In genomic region chr15:64430000-64430735, GRCh38 we compare ENCODE assay signal across 9 cellular contexts. TPM values are rescaled to one million over a fixed set of nuclear protein-coding genes. Genes with fewer than 3 reads are reported as not detected.
DNase-seq lines count a peak whose midpoint lies in the region; ATAC-seq and TF ChIP-seq lines count a peak whose summit lies in the region.
"Had no signal": no experiment of that assay in that cellular context is flagged by ENCODE, and none has a peak within 500 bp of the region (broad histone marks: within the 10 kb centered on the region; RNA-seq: fewer than 3 reads in every experiment).

No MANE protein-coding gene starts in this region.

- H3K27me3 ChIP-seq in mammary epithelial cell (ENCODE audit: insufficient read depth, low read length): no peaks in the 10 kb centered on the region

- H3K4me2 ChIP-seq in mammary epithelial cell (ENCODE audit: insufficient read depth, low read depth, low read length): peak overlapping the region; percentile 13

- H3K4me1 Mint-ChIP-seq in memory B cell: peaks cover 5% of the 10 kb centered on the region

- H3K36me3 ChIP-seq in mammary epithelial cell (ENCODE audit: insufficient read depth, low read length): peaks cover 5% of the 10 kb centered on the region

- H3K36me3 Mint-ChIP-seq in memory B cell: peaks cover 17% of the 10 kb centered on the region

- H3K4me3 ChIP-seq in mammary epithelial cell (replicated peaks in 1 of 3; ENCODE audit: insufficient read depth in 1 of 3, low read depth in 2 of 3, low read length in 3 of 3): no peak overlapping the region
- H3K4me3 ChIP-seq: psoas muscle had no signal

- BruUV-seq in mammary epithelial cell (replicated peaks; lab: Mats Ljungman, UMichigan): no TSS peak

- intact Hi-C loops in mammary epithelial cell (cut with micrococcal nuclease): loop anchor here (5.0 kb wide), 1 partner anchor 92 kb away; no protein-coding TSS in a partner anchor

- no peaks in the 10 kb centered on the region for H3K9me3 ChIP-seq in mammary epithelial cell (replicated peaks; ENCODE audit: insufficient read depth, low read length)
- H3K9me3 ChIP-seq: psoas muscle had no signal

- H3K4me3 Mint-ChIP-seq in memory B cell: no peak overlapping the region

- H3K79me2 ChIP-seq in mammary epithelial cell (ENCODE audit: insufficient read depth, low read length): no peaks in the 10 kb centered on the region

- H4K20me1 ChIP-seq in mammary epithelial cell (ENCODE audit: insufficient read depth, low read length): no peaks in the 10 kb centered on the region

- no peaks in the 10 kb centered on the region for H3K9me3 Mint-ChIP-seq in memory B cell

- TF ChIP-seq CTCF in mammary epithelial cell (conservative IDR thresholded peaks at IDR 0.05 in 1 of 2, IDR thresholded peaks at IDR 0.05 in 1 of 2; ENCODE audit: extremely low read depth in 1 of 2, insufficient read depth in 1 of 2, low read depth in 1 of 2, low read length in 2 of 2): no peak

- H3K27me3 Mint-ChIP-seq in memory B cell: no peaks in the 10 kb centered on the region

- in situ Hi-C loops in mammary epithelial cell (cut with MboI; ENCODE audit: low sequenced_read_pairs in 2 of 2): no loop called here

- CTCF ChIA-PET in mammary epithelial cell (lab: Charles Lee; ENCODE audit: low non-redundant PET): no interaction called here

- no peak overlapping the region for H3K9ac ChIP-seq in mammary epithelial cell (ENCODE audit: insufficient read depth, low read length)

- peak overlapping the region; percentile 47 for H3K27ac Mint-ChIP-seq in memory B cell

- dilution Hi-C loops in mammary epithelial cell (cut with HindIII; ENCODE audit: low sequenced_read_pairs): loop anchor here (5.0 kb wide), 2 partner anchors 72 to 247 kb away; no protein-coding TSS in a partner anchor

- DNase-seq in DMS79 treated with DMSO at 0.1 percent for 48 hours (lab: John Stamatoyannopoulos, UW): peak; percentile 49
- peak; percentile 80 for DNase-seq in KG1 (lab: John Stamatoyannopoulos, UW)
- DNase-seq in SKM-1 treated with dmso at 0.1 percent for 144 hours (lab: John Stamatoyannopoulos, UW; ENCODE audit: unreplicated experiment): peak; percentile 59
- DNase-seq in mammary epithelial cell: peak; percentile 80
- DNase-seq in memory B cell (ENCODE audit: low spot score in 2 of 2): no peak
- no peak for DNase-seq in D341Med (ENCODE audit: low spot score)
- DNase-seq: psoas muscle had no signal

- peaks cover 13% of the 10 kb centered on the region for H3K4me1 ChIP-seq in mammary epithelial cell (ENCODE audit: insufficient read depth, low read length)
- H3K4me1 ChIP-seq: psoas muscle had no signal

- ATAC-seq in memory B cell (ENCODE audit: low read depth) (no peak), GM19455 (IDR thresholded peaks at IDR 0.05; ENCODE audit: unreplicated experiment) (no peak), esophagus mucosa (no peak)

- H2AFZ ChIP-seq in mammary epithelial cell (ENCODE audit: low read depth, low read length): no peak overlapping the region

- 17% methylated on average over 3 of the region's 3 CpGs for WGBS in mammary epithelial cell (ENCODE audit: low coverage, missing lambda C conversion rate)

- H3K27ac ChIP-seq in mammary epithelial cell (ENCODE audit: insufficient read depth, low read depth, low read length): no peak overlapping the region
- H3K27ac ChIP-seq: psoas muscle had no signal

RNA-seq across cellular contexts. Expression of gene ZNF609, which starts 30.2 kb away (rescaled TPM):
- total RNA-seq in mammary epithelial cell (10 to 100 TPM; 24.3 to 38.1 TPM), esophagus mucosa (17.9 TPM)
- 13.3 TPM for polyA plus RNA-seq in mammary epithelial cell
- polyA minus RNA-seq in mammary epithelial cell: 132 TPM

RNA-seq across cellular contexts. Expression of gene TRIP4, which starts 42.5 kb away (rescaled TPM):
- total RNA-seq in mammary epithelial cell (10 to 100 TPM; 15.3 to 28.4 TPM), esophagus mucosa (22.1 TPM)
- polyA plus RNA-seq in mammary epithelial cell: 14.0 TPM
- 15.3 TPM for polyA minus RNA-seq in mammary epithelial cell

RNA-seq across cellular contexts. Expression of gene PCLAF, which starts 48.9 kb away (rescaled TPM):
- total RNA-seq in mammary epithelial cell (10 to 100 TPM in 1 of 2 donors, 1 to 10 TPM in 1; 4.7 to 26.3 TPM), esophagus mucosa (18.3 TPM)
- polyA plus RNA-seq in mammary epithelial cell: 96.3 TPM
- 86.4 TPM for polyA minus RNA-seq in mammary epithelial cell

Comparison
In these comparisons a context has a peak if more than half of its experiments do, and no peak if none do; other contexts are left out.
1. DNase-seq: peak in DMS79 treated with DMSO at 0.1 percent for 48 hours (single experiment), KG1 (single experiment), SKM-1 treated with dmso at 0.1 percent for 144 hours (single experiment) and mammary epithelial cell (single experiment); none in memory B cell (0 of 2) and D341Med (single experiment).